In genomic region chr3:53151465-53151864, GRCh38 we compare ENCODE assay signal across 20 cellular contexts.
"Had no signal": no experiment of that assay in that cellular context is flagged by ENCODE, and none has a peak within 500 bp of the region (broad histone marks: within the 10 kb centered on the region; RNA-seq: fewer than 3 reads in every experiment).

No MANE protein-coding gene starts in this region.

- FAIRE-seq: keratinocyte had no signal

- H3K27me3 ChIP-seq: ovary, right atrium auricular region, upper lobe of right lung, vagina had no signal

- ATAC-seq: effector memory CD8-positive, alpha-beta T cell; gastroesophageal sphincter; upper lobe of right lung had no signal

- H3K36me3 ChIP-seq: esophagus muscularis mucosa, gastroesophageal sphincter, left ventricle myocardium inferior, ovary, right atrium auricular region, sigmoid colon, upper lobe of right lung, vagina had no signal

- H3K4me3 ChIP-seq: dorsolateral prefrontal cortex, esophagus muscularis mucosa, gastroesophageal sphincter, left ventricle myocardium inferior, ovary, right atrium auricular region, sigmoid colon, skin epidermis, upper lobe of right lung, vagina had no signal

- H3K9me3 ChIP-seq: esophagus muscularis mucosa, gastroesophageal sphincter, left ventricle myocardium inferior, ovary, right atrium auricular region, sigmoid colon, upper lobe of right lung, vagina had no signal

- H3K27ac ChIP-seq: dorsolateral prefrontal cortex, epithelial cell of prostate, esophagus muscularis mucosa, gastroesophageal sphincter, left ventricle myocardium inferior, ovary, right atrium auricular region, sigmoid colon, skin epidermis, vagina had no signal

- DNase-seq: cortex of kidney; dorsolateral prefrontal cortex; effector memory CD8-positive, alpha-beta T cell; glutamatergic neuron; immature natural killer cell; left ventricle myocardium inferior; mesendoderm; naive B cell; ovary; sigmoid colon; stimulated activated CD4-positive, alpha-beta T cell treated with anti-CD3 and anti-CD28 coated beads, Interleukin-2, amount 100 ng/mL, for 24 hours; stimulated activated naive CD4-positive, alpha-beta T cell; upper lobe of right lung had no signal
